ENCODE assay signal across 8 cellular contexts in the genomic region with DNA sequence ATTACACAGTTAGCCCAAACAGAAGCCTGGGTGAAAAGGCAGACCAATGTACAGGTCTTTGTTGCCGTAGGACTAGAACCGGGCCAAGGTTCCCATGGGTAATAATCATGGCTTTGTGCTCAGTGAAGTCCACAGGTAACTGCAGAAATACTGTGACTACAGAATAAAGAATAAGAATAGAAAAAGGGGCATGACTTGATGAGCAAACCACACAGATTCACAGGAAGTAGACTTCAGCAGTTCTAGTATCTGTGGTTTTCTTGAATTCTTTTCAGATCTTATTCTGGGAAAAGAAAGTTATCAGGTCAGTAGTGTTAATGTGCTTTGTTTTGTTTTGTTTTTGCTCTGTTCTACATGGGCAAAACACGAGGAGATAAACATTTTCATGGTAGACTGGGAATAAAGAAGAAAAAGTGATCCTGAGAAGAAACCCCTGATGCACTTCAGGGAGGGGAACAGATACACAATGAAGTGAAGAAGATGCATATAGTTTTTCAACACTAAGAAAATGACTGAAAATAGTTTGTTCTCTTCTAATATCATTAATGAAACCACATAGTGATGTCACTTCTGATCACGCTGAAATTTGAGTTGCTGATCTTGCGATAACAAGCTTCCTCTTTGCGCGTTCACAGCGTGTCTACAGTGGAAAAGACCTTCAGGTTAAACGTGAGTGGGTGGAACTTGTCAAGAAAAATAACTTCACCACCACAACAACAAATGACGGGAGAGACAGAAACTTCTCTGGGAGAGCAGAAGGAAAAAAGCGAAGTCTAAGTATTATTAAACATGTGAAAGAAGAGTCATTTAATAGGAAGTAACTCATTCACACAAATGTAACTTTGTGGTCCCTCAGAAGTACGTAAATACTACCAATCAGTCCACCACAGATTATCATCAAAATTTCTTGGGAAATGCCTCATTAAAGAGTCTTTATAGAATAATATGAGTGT.
DNase-seq lines count a peak whose midpoint lies in the region; ATAC-seq lines count a peak whose summit lies in the region.

No MANE protein-coding gene starts in this region.

- peaks cover 39% of the 10 kb centered on the region for H3K36me3 Mint-ChIP-seq in activated T-helper 2 cell treated with anti-CD3 and anti-CD28 coated beads, Interferon-gamma antibody, Interleukin-2, Interleukin-4, amounts not matched to agents 10 μg/mL and 5 μg/mL and 100 μg/mL, durations not matched to agents 14 hours and 24 hours and 36 hours (ENCODE audit: low read depth)

- peaks cover 85% of the 10 kb centered on the region for H3K4me1 Mint-ChIP-seq in activated T-helper 2 cell treated with anti-CD3 and anti-CD28 coated beads, Interferon-gamma antibody, Interleukin-2, Interleukin-4, amounts not matched to agents 10 μg/mL and 5 μg/mL and 100 μg/mL, durations not matched to agents 14 hours and 24 hours and 36 hours (ENCODE audit: low read depth)

- DNase-seq in CMK (ENCODE audit: low read depth), result peak; percentile 8
- DNase-seq in Kasumi-1 (lab: John Stamatoyannopoulos, UW), result peak; percentile 61 to 78
- peak; percentile 61 for DNase-seq in activated T-helper 2 cell treated with anti-CD3 and anti-CD28 coated beads, Interferon-gamma antibody, Interleukin-2, Interleukin-4, amounts not matched to agents 10 μg/mL and 5 μg/mL and 100 μg/mL, durations not matched to agents 14 hours and 24 hours and 36 hours (ENCODE audit: low spot score)
- peak in 2 of 3 donors; percentile 19 to 29 for DNase-seq in stimulated activated CD4-positive, alpha-beta T cell treated with anti-CD3 and anti-CD28 coated beads, TNF-alpha, amount 100 ng/mL, for 1 hour (ENCODE audit: low read depth in 3 of 3, low spot score in 1 of 3)
- DNase-seq in DMS153 treated with DMSO at 0.1 percent for 48 hours (lab: John Stamatoyannopoulos, UW; ENCODE audit: unreplicated experiment), result no peak
- DNase-seq in OCI-M2 (lab: John Stamatoyannopoulos, UW; ENCODE audit: unreplicated experiment), result no peak
- no peak for DNase-seq in KG1 (lab: John Stamatoyannopoulos, UW)

- intact Hi-C loops in activated T-helper 2 cell treated with anti-CD3 and anti-CD28 coated beads, Interferon-gamma antibody, Interleukin-2, Interleukin-4, amounts not matched to agents 10 μg/mL and 5 μg/mL and 100 μg/mL, durations not matched to agents 14 hours and 24 hours and 36 hours (cut with micrococcal nuclease), result loop anchor here (1.0 to 10.0 kb wide), 11 partner anchors 11 to 1194 kb away; a partner anchor contains a TSS

- ATAC-seq in GM21515 (IDR thresholded peaks at IDR 0.05; ENCODE audit: unreplicated experiment), result peak; percentile 95

- no peaks in the 10 kb centered on the region for H3K27me3 Mint-ChIP-seq in activated T-helper 2 cell treated with anti-CD3 and anti-CD28 coated beads, Interferon-gamma antibody, Interleukin-2, Interleukin-4, amounts not matched to agents 10 μg/mL and 5 μg/mL and 100 μg/mL, durations not matched to agents 14 hours and 24 hours and 36 hours (ENCODE audit: low read depth)

- H3K9me3 Mint-ChIP-seq in activated T-helper 2 cell treated with anti-CD3 and anti-CD28 coated beads, Interferon-gamma antibody, Interleukin-2, Interleukin-4, amounts not matched to agents 10 μg/mL and 5 μg/mL and 100 μg/mL, durations not matched to agents 14 hours and 24 hours and 36 hours, result peaks cover 5% of the 10 kb centered on the region

- H3K4me3 Mint-ChIP-seq in activated T-helper 2 cell treated with anti-CD3 and anti-CD28 coated beads, Interferon-gamma antibody, Interleukin-2, Interleukin-4, amounts not matched to agents 10 μg/mL and 5 μg/mL and 100 μg/mL, durations not matched to agents 14 hours and 24 hours and 36 hours (ENCODE audit: low read depth), result peak overlapping the region; percentile 53

- peak overlapping the region; percentile 90 for H3K27ac Mint-ChIP-seq in activated T-helper 2 cell treated with anti-CD3 and anti-CD28 coated beads, Interferon-gamma antibody, Interleukin-2, Interleukin-4, amounts not matched to agents 10 μg/mL and 5 μg/mL and 100 μg/mL, durations not matched to agents 14 hours and 24 hours and 36 hours

Comparison
In these comparisons a context has a peak if more than half of its experiments do, and no peak if none do; other contexts are left out.
1. DNase-seq: peak in CMK (single experiment), Kasumi-1 (2 of 2), activated T-helper 2 cell treated with anti-CD3 and anti-CD28 coated beads, Interferon-gamma antibody, Interleukin-2, Interleukin-4, amounts not matched to agents 10 μg/mL and 5 μg/mL and 100 μg/mL, durations not matched to agents 14 hours and 24 hours and 36 hours (single experiment) and stimulated activated CD4-positive, alpha-beta T cell treated with anti-CD3 and anti-CD28 coated beads, TNF-alpha, amount 100 ng/mL, for 1 hour (2 of 3); none in DMS153 treated with DMSO at 0.1 percent for 48 hours (single experiment), OCI-M2 (single experiment) and KG1 (single experiment).